ENCODE assay signal across 8 cellular contexts in the genomic region with DNA sequence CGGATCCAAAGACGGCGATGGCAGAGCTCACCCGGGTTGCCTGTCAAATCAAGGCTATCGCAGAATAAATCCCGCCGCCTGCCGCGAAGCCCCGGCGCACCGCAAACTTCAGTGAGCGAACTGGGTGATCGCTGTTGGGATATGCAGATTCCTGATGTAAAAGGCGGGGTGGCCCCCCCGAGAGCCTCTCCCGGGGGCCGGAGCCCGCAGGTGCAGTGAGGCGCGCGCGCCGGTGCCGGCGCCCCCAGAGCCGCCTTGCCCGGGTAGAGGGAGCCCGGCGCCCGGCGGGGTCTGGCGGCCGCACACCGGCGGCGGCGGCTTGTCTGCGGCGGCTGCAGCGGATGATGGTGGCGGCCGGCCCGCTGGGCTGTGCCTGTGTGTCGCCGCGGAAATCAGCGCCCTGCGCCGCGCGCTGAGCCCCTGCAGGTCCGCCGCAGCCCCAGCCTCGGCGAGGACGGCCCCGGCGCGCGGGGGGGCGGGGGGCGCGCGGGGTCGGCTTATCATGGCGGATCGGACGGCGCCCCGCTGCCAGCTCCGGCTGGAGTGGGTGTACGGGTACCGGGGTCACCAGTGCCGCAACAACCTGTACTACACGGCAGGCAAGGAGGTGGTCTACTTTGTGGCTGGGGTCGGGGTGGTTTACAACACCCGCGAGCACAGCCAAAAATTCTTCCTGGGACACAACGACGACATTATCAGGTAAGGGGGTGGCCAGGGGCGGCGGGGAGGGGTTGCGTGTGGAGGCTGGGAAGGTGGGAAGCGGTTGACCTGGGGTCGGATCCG. TPM values are rescaled to one million over a fixed set of nuclear protein-coding genes. Genes with fewer than 3 reads are reported as not detected.
DNase-seq lines count a peak whose midpoint lies in the region; ATAC-seq, FAIRE-seq and TF ChIP-seq lines count a peak whose summit lies in the region.

No MANE protein-coding gene starts in this region.

- H3K4me3 ChIP-seq in A549, result peak overlapping the region; percentile 49
- peak overlapping the region; percentile 49 for H3K4me3 ChIP-seq in RWPE2 (ENCODE audit: severe bottlenecking)
- peak overlapping the region; percentile 82 for H3K4me3 ChIP-seq in bronchial epithelial cell (ENCODE audit: low read depth, low read length)
- H3K4me3 ChIP-seq in left lung, result peak overlapping the region; percentile 84 to 92
- peak overlapping the region; percentile 73 to 85 (median 80) for H3K4me3 ChIP-seq in stomach

- no peak for TF ChIP-seq POLR2A in A549 (IDR thresholded peaks at IDR 0.05; ENCODE audit: low read length)
- TF ChIP-seq POLR2A in stomach (IDR thresholded peaks at IDR 0.05), result no peak

- no peaks in the 10 kb centered on the region for H3K36me3 ChIP-seq in RWPE2 (ENCODE audit: low read depth)
- H3K36me3 ChIP-seq in bronchial epithelial cell (ENCODE audit: control insufficient read depth, insufficient read depth, low read length), result no peaks in the 10 kb centered on the region
- no peaks in the 10 kb centered on the region for H3K36me3 ChIP-seq in left lung
- no peaks in the 10 kb centered on the region for H3K36me3 ChIP-seq in stomach

- H3K27ac ChIP-seq in A549 (peak overlapping the region; percentile 2 to 69; a peak in 4 of 6 replicates), RWPE2 (ENCODE audit: poor library complexity, severe bottlenecking) (no peak overlapping the region), left lung (no peak overlapping the region), stomach (peak overlapping the region in 1 of 5 donors; percentile 87), foreskin keratinocyte (no peak overlapping the region)

- no peak for FAIRE-seq in A549 (lab: Jason Lieb, UNC)
- no peak for FAIRE-seq in bronchial epithelial cell (lab: Jason Lieb, UNC)

- H3K9me3 ChIP-seq in A549 (no peaks in the 10 kb centered on the region), RWPE2 (ENCODE audit: severe bottlenecking) (no peaks in the 10 kb centered on the region), left lung (no peaks in the 10 kb centered on the region), stomach (no peaks in the 10 kb centered on the region)

- TF ChIP-seq RAD21 in A549 (conservative IDR thresholded peaks at IDR 0.05 in 1 of 2, IDR thresholded peaks at IDR 0.05 in 1 of 2), result no peak

- CTCF ChIA-PET in A549 (lab: Yijun Ruan, JAX), result interaction anchor here (0.6 to 2.5 kb wide), 4 partner anchors 19 to 404 kb away, joined by 3 to 11 read pairs (median 4); no protein-coding TSS in a partner anchor
- CTCF ChIA-PET in GM10248 (lab: Yijun Ruan, JAX), result no interaction called here

- peak overlapping the region; percentile 96 for H3K4me2 ChIP-seq in A549

- intact Hi-C loops in left lung (cut with DNase I), result no loop called here
- intact Hi-C loops in stomach (cut with DNase I; ENCODE audit: low total_unique reads), result no loop called here

- POLR2A ChIA-PET in A549 (lab: Yijun Ruan, JAX), result no interaction called here
- POLR2A ChIA-PET in GM10248 (lab: Yijun Ruan, JAX), result no interaction called here

- H3K27me3 ChIP-seq in RWPE2 (ENCODE audit: insufficient read depth, poor library complexity, severe bottlenecking) (no peaks in the 10 kb centered on the region), bronchial epithelial cell (ENCODE audit: control insufficient read depth, insufficient read depth, low read length) (peaks cover 11% of the 10 kb centered on the region), left lung (peaks cover 11 to 39% of the 10 kb centered on the region in 2 donors), stomach (peaks cover 0 to 20% (median 11%) of the 10 kb centered on the region in 3 donors), foreskin keratinocyte (peaks cover 22% of the 10 kb centered on the region)

- peaks cover 21% of the 10 kb centered on the region for H3K4me1 ChIP-seq in A549
- peaks cover 11% of the 10 kb centered on the region for H3K4me1 ChIP-seq in RWPE2 (ENCODE audit: insufficient read depth, poor library complexity, severe bottlenecking)
- peaks cover 7 to 23% of the 10 kb centered on the region in 2 donors for H3K4me1 ChIP-seq in left lung
- peaks cover 7 to 26% (median 22%) of the 10 kb centered on the region in 4 donors for H3K4me1 ChIP-seq in stomach
- H3K4me1 ChIP-seq in foreskin keratinocyte, result peaks cover 8% of the 10 kb centered on the region

- TF ChIP-seq EP300 in A549 (IDR thresholded peaks at IDR 0.05) (no peak), stomach (IDR thresholded peaks at IDR 0.05) (no peak)

- ATAC-seq in A549, result no peak
- ATAC-seq in RWPE2 (ENCODE audit: low read depth), result no peak
- no peak for ATAC-seq in left lung
- ATAC-seq in foreskin keratinocyte, result no peak

- DNase-seq in A549 (ENCODE audit: low read depth in 1 of 2, low spot score in 1 of 2), result peak in 1 of 2 experiments; percentile 30
- DNase-seq in GM10248 (ENCODE audit: extremely low spot score), result peak; percentile 39
- DNase-seq in RWPE2 (ENCODE audit: low spot score), result no peak
- no peak for DNase-seq in bronchial epithelial cell (ENCODE audit: low read depth)
- peak in 1 of 2 donors; percentile 86 for DNase-seq in left lung
- DNase-seq in stomach, result peak; percentile 38
- DNase-seq in foreskin keratinocyte, result no peak
- DNase-seq in superior temporal gyrus (ENCODE audit: extremely low spot score), result no peak

- 18% methylated on average over 24 of the region's 87 CpGs for WGBS in A549 (ENCODE audit: missing lambda C conversion rate)
- 2 to 5% (median 3%) methylated on average over 40 to 87 of the region's 87 CpGs for WGBS in stomach, 5 donors

- TF ChIP-seq CTCF in A549 (IDR thresholded peaks at IDR 0.05) (no peak), GM10248 (IDR thresholded peaks at IDR 0.05; ENCODE audit: control extremely low read depth, extremely low read depth, low read depth, missing control alignments) (no peak), RWPE2 (IDR thresholded peaks at IDR 0.05; ENCODE audit: poor library complexity, severe bottlenecking) (no peak), bronchial epithelial cell (IDR thresholded peaks at IDR 0.05; ENCODE audit: insufficient read depth, low read length, severe bottlenecking) (no peak), left lung (IDR thresholded peaks at IDR 0.05) (no peak), stomach (IDR thresholded peaks at IDR 0.05) (no peak), foreskin keratinocyte (conservative IDR thresholded peaks at IDR 0.05) (no peak)

TF ChIP-seq in A549, 52 proteins besides CTCF, POLR2A, EP300 and RAD21:
- TF ChIP-seq CBX8 (IDR thresholded peaks at IDR 0.05) (peak; percentile 69; the same call in 1 of the 2 replicates), SREBF2 (IDR thresholded peaks at IDR 0.05) (no peak)

RNA-seq across cellular contexts. Expression of gene EML6, which starts 1.3 kb away (rescaled TPM):
- 1.5 and 3.0 TPM in 2 replicates for polyA plus RNA-seq in A549 (2011; rRNA removed)
- polyA plus RNA-seq in A549 (2012; cell fraction: cytosol; rRNA removed), result 1.0 and 1.5 TPM in 2 replicates
- 3.2 and 4.7 TPM in 2 replicates for polyA plus RNA-seq in A549 (2012; cell fraction: nucleus; rRNA removed)
- polyA plus RNA-seq in A549 (2017; fragmentation: RNase III; extraction: RNeasy Plus Mini Kit Qiagen cat#74134 plus additional on column Dnase treatment), result 1.4 to 1.8 TPM (median 1.7 TPM) in 3 replicates
- polyA minus RNA-seq in A549 (2011; rRNA and poly(A)+ RNA removed), result 1.8 and 3.4 TPM in 2 replicates
- total RNA-seq in bronchial epithelial cell, result 0.53 and 1.7 TPM in 2 replicates
- total RNA-seq in left lung, result 1 to 10 TPM in 1 of 2 donors, under 1 TPM in 1; 0.73 to 1.3 TPM
- 10 to 100 TPM in 1 of 5 donors, 1 to 10 TPM in 3, under 1 TPM in 1; 0.45 to 10.1 (median 2.2) TPM for total RNA-seq in stomach
- polyA plus RNA-seq in stomach, result 1 to 10 TPM in 2 of 3 donors, not detected in 1; 1.3 to 1.6 TPM
- 0.61 and 0.63 TPM in 2 replicates for total RNA-seq in foreskin keratinocyte
- polyA plus RNA-seq in foreskin keratinocyte, result 0.16 and 0.36 TPM in 2 replicates

Comparison
In these comparisons a context has a peak if more than half of its experiments do, and no peak if none do; other contexts are left out.
1. DNase-seq: peak in GM10248 (single experiment) and stomach (single experiment); none in RWPE2 (single experiment), bronchial epithelial cell (single experiment), foreskin keratinocyte (0 of 2) and superior temporal gyrus (single experiment).
2. H3K27ac ChIP-seq: peak in A549 (2 of 2); none in RWPE2 (single experiment), left lung (0 of 2) and foreskin keratinocyte (single experiment).
3. Peak in every context shown above with its lines, with median percentiles within 50 percentile points of each other: H3K4me3 ChIP-seq.